ENCODE assay signal across 29 cellular contexts in the genomic region with DNA sequence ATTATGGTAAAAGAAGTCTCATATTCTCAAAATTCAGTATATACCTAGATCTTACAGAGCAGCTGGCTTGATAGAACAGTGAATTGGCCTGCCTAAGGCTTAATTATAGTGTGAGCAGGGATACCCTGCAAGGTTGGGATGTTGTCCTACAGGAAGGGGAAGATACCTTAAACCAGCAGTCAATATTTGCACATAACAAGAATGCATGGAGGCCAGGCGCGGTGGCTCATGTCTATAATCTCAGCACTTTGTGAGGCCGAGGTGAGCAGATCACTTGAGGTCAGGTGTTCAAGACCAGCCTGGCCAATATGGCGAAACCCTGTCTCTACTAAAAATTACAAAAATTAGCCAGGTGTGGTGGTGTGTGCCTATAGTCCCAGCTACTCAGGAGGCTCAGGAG.
"Had no signal": no experiment of that assay in that cellular context is flagged by ENCODE, and none has a peak within 500 bp of the region (broad histone marks: within the 10 kb centered on the region; RNA-seq: fewer than 3 reads in every experiment).

No MANE protein-coding gene starts in this region.

- H3K36me3 ChIP-seq: adrenal gland, esophagus squamous epithelium, gastroesophageal sphincter, heart right ventricle had no signal

- H3K27ac ChIP-seq: adrenal gland, esophagus squamous epithelium, gastroesophageal sphincter, heart right ventricle had no signal

- H3K4me3 ChIP-seq: adrenal gland, body of pancreas, esophagus squamous epithelium, gastroesophageal sphincter, heart right ventricle had no signal

- H3K27me3 ChIP-seq: adrenal gland, body of pancreas, esophagus squamous epithelium, heart right ventricle had no signal

- H3K4me1 ChIP-seq: adrenal gland, gastroesophageal sphincter had no signal

- H3K9me3 ChIP-seq: adrenal gland, body of pancreas, esophagus squamous epithelium, gastroesophageal sphincter had no signal

- DNase-seq: activated CD4-positive, alpha-beta memory T cell treated with anti-CD3 and anti-CD28 coated beads for 36 hours; activated CD4-positive, alpha-beta T cell treated with anti-CD3 and anti-CD28 coated beads for 36 hours; activated CD4-positive, alpha-beta T cell treated with anti-CD3 and anti-CD28 coated beads, Interleukin-2, amount 10 ng/mL, durations not matched to agents 24 days and 14 days; activated CD4-positive, CD25-positive, alpha-beta regulatory T cell; activated CD4-positive, CD25-positive, alpha-beta regulatory T cell treated with anti-CD3 and anti-CD28 coated beads, Interleukin-2, amount 50 U/mL, for 72 hours; activated CD8-positive, alpha-beta memory T cell treated with anti-CD3 and anti-CD28 coated beads, Interleukin-2, amount 10 ng/mL, durations not matched to agents 7 days and 5 days; activated CD8-positive, alpha-beta memory T cell treated with anti-CD3 and anti-CD28 coated beads, Interleukin-2, amount 50 U/mL, for 4 hours; activated effector memory CD4-positive, alpha-beta T cell treated with anti-CD3 and anti-CD28 coated beads, Interleukin-2, amount 50 U/mL, for 16 hours; activated naive CD4-positive, alpha-beta T cell treated with anti-CD3 and anti-CD28 coated beads for 36 hours; activated naive CD8-positive, alpha-beta T cell treated with anti-CD3 and anti-CD28 coated beads for 36 hours; activated naive CD8-positive, alpha-beta T cell treated with anti-CD3 and anti-CD28 coated beads, Interleukin-2, amount 50 U/mL, for 24 hours; activated T-cell treated with anti-CD3 and anti-CD28 coated beads, Interleukin-2, amount 50 U/mL, for 1 hour; activated T-cell treated with anti-CD3 and anti-CD28 coated beads, Interleukin-2, amount 50 U/mL, for 48 hours; adrenal gland; amygdala; aorta; caudate nucleus; cortex of kidney; dermis blood vessel endothelial cell; effector CD4-positive, alpha-beta T cell; effector memory CD8-positive, alpha-beta T cell; erythroblast; esophagus squamous epithelium; foreskin melanocyte; heart right ventricle; T-helper 17 cell; T1000 had no signal
